ENCODE assay signal across 8 cellular contexts in genomic region chr6:81938014-81938761, GRCh38.
DNase-seq lines count a peak whose midpoint lies in the region; ATAC-seq, FAIRE-seq and TF ChIP-seq lines count a peak whose summit lies in the region.

No MANE protein-coding gene starts in this region.

- no peak for FAIRE-seq in D721Med (lab: Jason Lieb, UNC)

- no peaks in the 10 kb centered on the region for H3K36me3 Mint-ChIP-seq in chondrocyte (ENCODE audit: low read depth)

- H3K4me1 Mint-ChIP-seq in chondrocyte (ENCODE audit: low read depth): peaks cover 44% of the 10 kb centered on the region

- TF ChIP-seq POLR2A in uterus (IDR thresholded peaks at IDR 0.05): no peak

- peak overlapping the region; percentile 89 for H3K27ac Mint-ChIP-seq in chondrocyte (ENCODE audit: unreplicated experiment)

- no peaks in the 10 kb centered on the region for H4K20me1 ChIP-seq in osteoblast (ENCODE audit: insufficient read depth, low read length)

- no peak overlapping the region for H3K9ac ChIP-seq in HUES48 (ENCODE audit: low read depth, low read length)

- TF ChIP-seq CTCF in left ventricle myocardium inferior (IDR thresholded peaks at IDR 0.05; ENCODE audit: borderline replicate concordance) (no peak), chondrocyte (IDR thresholded peaks at IDR 0.05) (no peak), osteoblast (IDR thresholded peaks at IDR 0.05; ENCODE audit: extremely low read depth, low read depth, low read length) (no peak), uterus (IDR thresholded peaks at IDR 0.05) (no peak), D721Med (IDR thresholded peaks at IDR 0.05; ENCODE audit: insufficient read depth, missing control alignments) (no peak)

- intact Hi-C loops in Right ventricle myocardium inferior (cut with DNase I): no loop called here
- intact Hi-C loops in left ventricle myocardium inferior (cut with micrococcal nuclease): no loop called here
- intact Hi-C loops in uterus (cut with DNase I; ENCODE audit: low total_unique reads): no loop called here

- no peak overlapping the region for H3K27ac ChIP-seq in left ventricle myocardium inferior (replicated peaks)
- peak overlapping the region; percentile 56 for H3K27ac ChIP-seq in HUES48 (ENCODE audit: low read depth, low read length)
- H3K27ac ChIP-seq in osteoblast (ENCODE audit: low read depth, low read length): peak overlapping the region; percentile 76
- no peak overlapping the region for H3K27ac ChIP-seq in uterus

- H3K4me3 Mint-ChIP-seq in chondrocyte (ENCODE audit: unreplicated experiment): no peak overlapping the region

- H2AFZ ChIP-seq in osteoblast (ENCODE audit: low read length): no peak overlapping the region

- DNase-seq in Right ventricle myocardium inferior (ENCODE audit: missing footprints) (no peak), left ventricle myocardium inferior (no peak), chondrocyte (ENCODE audit: low spot score) (no peak), osteoblast (ENCODE audit: insufficient read length, low spot score, missing footprints) (no peak), uterus (no peak), D721Med (ENCODE audit: insufficient read length, low spot score) (no peak)
- no peak for DNase-seq in activated CD4-positive, CD25-positive, alpha-beta regulatory T cell (lab: John Stamatoyannopoulos, UW)

- peaks cover 18% of the 10 kb centered on the region for H3K4me1 ChIP-seq in left ventricle myocardium inferior
- H3K4me1 ChIP-seq in HUES48 (ENCODE audit: control insufficient read depth, insufficient read depth, low read length): peaks cover 27% of the 10 kb centered on the region
- peaks cover 36% of the 10 kb centered on the region for H3K4me1 ChIP-seq in osteoblast (ENCODE audit: insufficient read depth, low read length)
- no peaks in the 10 kb centered on the region for H3K4me1 ChIP-seq in uterus

- peak overlapping the region; percentile 57 for H3K4me2 ChIP-seq in osteoblast (ENCODE audit: insufficient read depth, low read length)

- no peaks in the 10 kb centered on the region for H3K36me3 ChIP-seq in left ventricle myocardium inferior
- H3K36me3 ChIP-seq in HUES48 (ENCODE audit: control insufficient read depth, insufficient read depth, low read length): no peaks in the 10 kb centered on the region
- no peaks in the 10 kb centered on the region for H3K36me3 ChIP-seq in osteoblast (ENCODE audit: insufficient read depth, low read length)
- no peaks in the 10 kb centered on the region for H3K36me3 ChIP-seq in uterus

- H3K79me2 ChIP-seq in osteoblast (ENCODE audit: insufficient read depth, low read length): no peaks in the 10 kb centered on the region

- peak; percentile 26 for ATAC-seq in Right ventricle myocardium inferior

- H3K4me3 ChIP-seq in left ventricle myocardium inferior (no peak overlapping the region), HUES48 (ENCODE audit: low read depth, low read length) (no peak overlapping the region), osteoblast (ENCODE audit: insufficient read depth, low read length) (no peak overlapping the region), uterus (no peak overlapping the region)

- H3K27me3 ChIP-seq in left ventricle myocardium inferior (ENCODE audit: low read depth) (no peaks in the 10 kb centered on the region), HUES48 (ENCODE audit: control insufficient read depth, insufficient read depth, low read length) (no peaks in the 10 kb centered on the region), osteoblast (ENCODE audit: insufficient read depth, low read length) (no peaks in the 10 kb centered on the region), uterus (no peaks in the 10 kb centered on the region)

- H3K9me3 Mint-ChIP-seq in chondrocyte (ENCODE audit: low read depth): no peaks in the 10 kb centered on the region

- H3K27me3 Mint-ChIP-seq in chondrocyte (ENCODE audit: low read depth): no peaks in the 10 kb centered on the region

- H3K9me3 ChIP-seq in left ventricle myocardium inferior (replicated peaks) (no peaks in the 10 kb centered on the region), HUES48 (ENCODE audit: control insufficient read depth, insufficient read depth, low read length) (no peaks in the 10 kb centered on the region), osteoblast (ENCODE audit: low read depth, low read length) (no peaks in the 10 kb centered on the region), uterus (no peaks in the 10 kb centered on the region)

Comparison
In these comparisons a context has a peak if more than half of its experiments do, and no peak if none do; other contexts are left out.
1. H3K27ac ChIP-seq: peak in HUES48 (single experiment) and osteoblast (single experiment); none in left ventricle myocardium inferior (single experiment) and uterus (0 of 2).